Comparison of ENCODE assay signal across 9 cellular contexts in the genomic region with DNA sequence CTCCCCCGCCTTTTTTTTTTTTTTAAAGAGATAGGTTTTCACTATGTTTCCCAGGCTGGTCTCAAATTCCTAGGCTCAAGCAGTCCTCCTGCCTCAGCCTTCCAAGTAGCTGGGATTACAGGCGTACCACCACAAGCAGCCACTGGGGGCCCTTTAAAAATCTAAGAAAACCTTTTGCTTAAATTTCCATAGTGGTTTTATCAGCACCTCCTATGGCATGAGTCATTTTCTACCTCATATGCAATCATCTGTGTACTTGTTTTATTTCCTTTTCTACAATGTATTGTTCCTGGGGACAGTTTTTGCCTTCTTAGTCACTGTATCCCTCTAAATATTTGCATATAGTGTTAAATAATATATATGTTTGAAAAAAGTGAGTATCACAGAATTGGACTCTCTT. TPM values are rescaled to one million over a fixed set of nuclear protein-coding genes. Genes with fewer than 3 reads are reported as not detected.
DNase-seq lines count a peak whose midpoint lies in the region; ATAC-seq and TF ChIP-seq lines count a peak whose summit lies in the region.
"Had no signal": no experiment of that assay in that cellular context is flagged by ENCODE, and none has a peak within 500 bp of the region (broad histone marks: within the 10 kb centered on the region; RNA-seq: fewer than 3 reads in every experiment).

No MANE protein-coding gene starts in this region.

- H3K9me3 ChIP-seq in ovary, result no peaks in the 10 kb centered on the region
- H3K9me3 ChIP-seq: thoracic aorta had no signal

- intact Hi-C loops in ovary (cut with DNase I), result no loop called here

- no peak for TF ChIP-seq POLR2A in ovary (IDR thresholded peaks at IDR 0.05)

- no peaks in the 10 kb centered on the region for H3K27me3 ChIP-seq in ovary

- DNase-seq in GM12865 (ENCODE audit: low read depth) (peak; percentile 81), T-helper 22 cell (ENCODE audit: low read depth) (peak; percentile 36), dermis microvascular lymphatic vessel endothelial cell (ENCODE audit: low read depth in 2 of 2) (peak; percentile 12 to 78), pulmonary artery endothelial cell (ENCODE audit: low read depth, low spot score) (peak; percentile 52), ovary (no peak), ureter (ENCODE audit: low spot score) (no peak), RPMI8226 (no peak)

- H3K4me3 ChIP-seq in GM12865 (ENCODE audit: low read depth, low read length) (no peak overlapping the region), ovary (no peak overlapping the region)
- H3K4me3 ChIP-seq: thoracic aorta had no signal

- no peaks in the 10 kb centered on the region for H3K36me3 ChIP-seq in ovary
- H3K36me3 ChIP-seq: thoracic aorta had no signal

- ATAC-seq in HG03521 (IDR thresholded peaks at IDR 0.05; ENCODE audit: unreplicated experiment), result peak; percentile 38

- no peak for TF ChIP-seq EP300 in ovary (IDR thresholded peaks at IDR 0.05)

- TF ChIP-seq CTCF in GM12865 (IDR thresholded peaks at IDR 0.05; ENCODE audit: insufficient read depth, low read depth, low read length, missing control alignments), result peak; percentile 43
- TF ChIP-seq CTCF in ovary (IDR thresholded peaks at IDR 0.05), result no peak

- no peak overlapping the region for H3K27ac ChIP-seq in ovary
- H3K27ac ChIP-seq: thoracic aorta had no signal

- H3K4me1 ChIP-seq in ovary (ENCODE audit: insufficient read depth), result peaks cover 11% of the 10 kb centered on the region

- 91 to 94% (median 91%) methylated on average over 2 of the region's 2 CpGs for WGBS in ovary, 3 donors

RNA-seq across cellular contexts. Expression of gene GNA13, which starts 29.2 kb away (rescaled TPM):
- total RNA-seq in dermis microvascular lymphatic vessel endothelial cell (36.8 and 50.7 TPM in 2 replicates), pulmonary artery endothelial cell (51.1 and 74.3 TPM in 2 replicates), ovary (10 to 100 TPM; 39.9 to 48.8 (median 45.7) TPM), ureter (48.1 TPM)
- 10 to 100 TPM; 20.9 to 30.1 TPM for polyA plus RNA-seq in ovary

Comparison
In these comparisons a context has a peak if more than half of its experiments do, and no peak if none do; other contexts are left out.
1. DNase-seq: peak in GM12865 (single experiment), T-helper 22 cell (single experiment), dermis microvascular lymphatic vessel endothelial cell (2 of 2) and pulmonary artery endothelial cell (single experiment); none in ovary (0 of 5), ureter (single experiment) and RPMI8226 (single experiment).